8 cellular contexts compared by ENCODE assay signal in the genomic region with DNA sequence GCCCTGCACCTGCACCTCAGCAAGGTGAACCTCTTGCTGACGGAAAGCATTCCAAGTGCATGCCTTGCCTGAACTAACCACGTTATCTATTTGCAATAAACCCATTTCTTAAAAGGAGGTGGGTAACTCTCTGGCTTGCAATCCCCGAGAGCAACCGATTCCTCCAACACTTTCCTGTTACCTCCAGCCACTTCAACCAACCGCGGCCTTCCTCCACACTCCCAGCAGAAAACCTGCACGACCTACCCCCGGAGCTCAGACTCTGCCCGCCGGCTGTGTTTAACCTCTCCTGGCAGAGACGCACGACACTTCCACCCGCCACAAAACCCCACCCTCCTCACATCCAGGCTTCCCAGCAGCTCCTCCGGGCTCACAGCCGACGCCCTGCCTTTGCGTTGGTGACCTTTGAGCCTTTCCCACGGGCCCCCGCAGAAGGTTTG. TPM values are rescaled to one million over a fixed set of nuclear protein-coding genes. Genes with fewer than 3 reads are reported as not detected.
DNase-seq lines count a peak whose midpoint lies in the region; ATAC-seq, FAIRE-seq and TF ChIP-seq lines count a peak whose summit lies in the region.

No MANE protein-coding gene starts in this region.

- no peak for TF ChIP-seq RAD21 in K562 (CRISPR knock-in tag; conservative IDR thresholded peaks at IDR 0.05 in 1 of 2, IDR thresholded peaks at IDR 0.05 in 1 of 2)

- H3K9ac ChIP-seq in HUES48 (ENCODE audit: low read depth, low read length) (peak overlapping the region; percentile 62; the same call in 1 of the 2 replicates), K562 (ENCODE audit: insufficient read depth in 1 of 2, low read depth in 2 of 2, low read length in 2 of 2) (peak overlapping the region; percentile 86 to 96), mesendoderm (ENCODE audit: low read length) (peak overlapping the region; percentile 98)

- CTCF ChIA-PET in AG04449 (lab: Yijun Ruan, JAX) (interaction anchor here (0.8 to 2.9 kb wide), 9 partner anchors 10 to 182 kb away, joined by 3 to 33 read pairs (median 8); a partner anchor contains a TSS), K562 (lab: Yijun Ruan, JAX; ENCODE audit: low intra/inter-chr PET ratio) (no interaction called here)

- intact Hi-C loops in K562 (cut with micrococcal nuclease), result loop anchor here (5.0 kb wide), 1 partner anchor 38 kb away; a partner anchor contains a TSS

- peaks cover 12% of the 10 kb centered on the region; the same call in 1 of the 2 replicates for H4K20me1 ChIP-seq in K562 (replicated peaks; ENCODE audit: control insufficient read depth, insufficient read depth, low read length)

- H3K18ac ChIP-seq in mesendoderm (ENCODE audit: low read length), result peak overlapping the region; percentile 11

- no peak for TF ChIP-seq EP300 in K562 (IDR thresholded peaks at IDR 0.05; ENCODE audit: low read length)

- no peak overlapping the region for H4K5ac ChIP-seq in mesendoderm (ENCODE audit: low read length)

- H3K27ac ChIP-seq in HUES48 (ENCODE audit: low read depth, low read length) (peak overlapping the region; percentile 91), K562 (ENCODE audit: extremely low read depth, low read depth, low read length) (peak overlapping the region; percentile 89), mesendoderm (ENCODE audit: low read depth, low read length) (no peak overlapping the region)

- in situ Hi-C loops in K562 (cut with MboI), result loop anchor here (5.0 kb wide), 1 partner anchor 43 kb away; no protein-coding TSS in a partner anchor

- no peak for TF ChIP-seq POLR2A in K562 (conservative IDR thresholded peaks at IDR 0.05)

- H2AK5ac ChIP-seq in mesendoderm (ENCODE audit: low read length), result no peak overlapping the region

- peaks cover 34% of the 10 kb centered on the region for H3K36me3 ChIP-seq in HUES48 (ENCODE audit: control insufficient read depth, insufficient read depth, low read length)
- H3K36me3 ChIP-seq in K562 (ENCODE audit: control insufficient read depth, insufficient read depth, low read length), result peaks cover 40% of the 10 kb centered on the region; the same call in 1 of the 3 replicates
- no peaks in the 10 kb centered on the region for H3K36me3 ChIP-seq in mesendoderm (ENCODE audit: control insufficient read depth, insufficient read depth, low read length)

- H2BK15ac ChIP-seq in mesendoderm (replicated peaks; ENCODE audit: low read depth), result no peak overlapping the region

- H3K9me3 ChIP-seq in HUES48 (ENCODE audit: control insufficient read depth, insufficient read depth, low read length) (no peaks in the 10 kb centered on the region), K562 (replicated peaks; ENCODE audit: control insufficient read depth, insufficient read depth, low read depth, low read length) (no peaks in the 10 kb centered on the region)

- peak overlapping the region; percentile 96 for H3K56ac ChIP-seq in mesendoderm (ENCODE audit: low read length)

- H3K79me2 ChIP-seq in K562 (ENCODE audit: control insufficient read depth, insufficient read depth, low read length) (peaks cover 34% of the 10 kb centered on the region), mesendoderm (ENCODE audit: control insufficient read depth, insufficient read depth, low read length) (no peaks in the 10 kb centered on the region)

- FAIRE-seq in K562 (lab: Jason Lieb, UNC), result no peak

- no TSS peak for BruUV-seq in K562 (replicated peaks; lab: Mats Ljungman, UMichigan)

- DNase-seq in AG04449 (ENCODE audit: low read depth, low spot score) (no peak), K562 (ENCODE audit: extremely low read depth in 1 of 4, low spot score in 3 of 4) (no peak), mesendoderm (no peak), SK-N-DZ (ENCODE audit: low spot score) (no peak), AG20443 (ENCODE audit: low spot score) (no peak)
- no peak for DNase-seq in effector CD8-positive, alpha-beta T cell (lab: John Stamatoyannopoulos, UW)

- no peaks in the 10 kb centered on the region for H3K79me1 ChIP-seq in mesendoderm (ENCODE audit: low read length)

- no peak overlapping the region for H3K23ac ChIP-seq in mesendoderm (ENCODE audit: low read length)

- H3K27me3 ChIP-seq in HUES48 (ENCODE audit: control insufficient read depth, insufficient read depth, low read length) (peaks cover 31% of the 10 kb centered on the region), K562 (ENCODE audit: control insufficient read depth in 2 of 2, insufficient read depth in 2 of 2, low read length in 2 of 2) (no peaks in the 10 kb centered on the region), mesendoderm (ENCODE audit: insufficient read depth, low read length, poor library complexity) (peaks cover 8% of the 10 kb centered on the region)

- no peak overlapping the region for H3K4ac ChIP-seq in mesendoderm (ENCODE audit: low read depth, low read length)

- H3K9me1 ChIP-seq in K562 (ENCODE audit: control insufficient read depth, insufficient read depth, low read length), result no peaks in the 10 kb centered on the region

- H3K4me2 ChIP-seq in K562 (ENCODE audit: insufficient read depth, low read length) (peak overlapping the region; percentile 88), mesendoderm (ENCODE audit: low read length) (peak overlapping the region; percentile 74)

- H4K8ac ChIP-seq in mesendoderm (ENCODE audit: low read depth, low read length), result no peak overlapping the region

- POLR2A ChIA-PET in AG04449 (lab: Yijun Ruan, JAX) (interaction anchor here (0.9 to 3.0 kb wide), 6 partner anchors 10 to 96 kb away, joined by 4 to 25 read pairs (median 8); a partner anchor contains a TSS), K562 (lab: Yijun Ruan, JAX) (interaction anchor here (0.6 to 5.3 kb wide), 6 partner anchors 14 to 282 kb away, joined by 3 to 65 read pairs (median 4); a partner anchor contains a TSS)

- H3K4me1 ChIP-seq in HUES48 (ENCODE audit: control insufficient read depth, insufficient read depth, low read length) (peaks cover 4% of the 10 kb centered on the region; the same call in 1 of the 2 replicates), K562 (replicated peaks in 1 of 2; ENCODE audit: control insufficient read depth in 2 of 2, insufficient read depth in 2 of 2, low read length in 2 of 2) (peaks cover 8 to 58% of the 10 kb centered on the region in 2 experiments; a peak in 4 of 5 replicates), mesendoderm (ENCODE audit: control insufficient read depth, low read depth, low read length) (peaks cover 2% of the 10 kb centered on the region)

- no peak overlapping the region for H2AFZ ChIP-seq in K562 (ENCODE audit: low read depth, low read length)

- no peak overlapping the region for H2BK5ac ChIP-seq in mesendoderm (ENCODE audit: low read length)

- H3K4me3 ChIP-seq in AG04449 (ENCODE audit: low read depth, low read length) (peak overlapping the region; percentile 80), HUES48 (ENCODE audit: low read depth, low read length) (peak overlapping the region; percentile 87), K562 (peak overlapping the region; percentile 71), mesendoderm (ENCODE audit: low read length) (peak overlapping the region; percentile 85)

- no peak overlapping the region for H2BK120ac ChIP-seq in mesendoderm (ENCODE audit: low read depth, low read length)

- ATAC-seq in K562 (peak; percentile 5; the same call in 2 of the 3 replicates), HG03571 (IDR thresholded peaks at IDR 0.05; ENCODE audit: unreplicated experiment) (no peak)

- 2% methylated on average over 15 of the region's 19 CpGs for WGBS in K562 (ENCODE audit: insufficient coverage, low coverage, missing lambda C conversion rate)
- no CpG with 5 or more reads among the region's 19 CpGs for WGBS in mesendoderm (ENCODE audit: extremely low coverage, insufficient coverage, low lambda C conversion rate)

- no peak for TF ChIP-seq CTCF in AG04449 (IDR thresholded peaks at IDR 0.05; ENCODE audit: insufficient read depth, low read length, missing control alignments)
- no peak for TF ChIP-seq CTCF in K562 (IDR thresholded peaks at IDR 0.05 in 2 of 3, conservative IDR thresholded peaks at IDR 0.05 in 1 of 3; ENCODE audit: insufficient read depth in 2 of 3, low read depth in 1 of 3, low read length in 3 of 3)

RNA-seq across cellular contexts. Expression of a gene that starts 0.7 kb away (rescaled TPM):
- total RNA-seq in K562 (2011; cell fraction: chromatin; rRNA removed; ENCODE audit: low replicate concordance), result not detected in 2 replicates
- 1.0 and 3.9 TPM in 2 replicates for total RNA-seq in K562 (2011; cell fraction: nucleolus; rRNA removed)
- total RNA-seq in K562 (2011; cell fraction: nucleoplasm; rRNA removed), result not detected in 2 replicates
- total RNA-seq in K562 (2014; rRNA removed) (2.2 and 2.6 TPM in 2 replicates), K562 (2014; rRNA removed; fragmentation: Illumina TruSeq; extraction: Trizol) (not detected in 2 replicates), K562 (2015; rRNA removed; fragmentation: Illumina TruSeq; extraction: Trizol) (0.26 and 0.69 TPM in 2 replicates), K562 (2021) (4.0 and 8.9 TPM in 2 replicates)
- polyA plus RNA-seq in K562 (2011; rRNA removed) (1.1 and 2.2 TPM in 2 replicates), K562 (2014; fragmentation: Illumina TruSeq; extraction: Trizol) (0.34 TPM in 1 of 2 replicates, not detected in the other), K562 (2014; fragmentation: Nextera tagmentation; extraction: Ambion mirVana) (not detected), K562 (2014; rRNA removed) (1.0 and 2.2 TPM in 2 replicates)
- polyA plus RNA-seq in K562 (2011; cell fraction: cytosol; rRNA removed), result 2.9 and 6.2 TPM in 2 replicates
- polyA plus RNA-seq in K562 (2011; cell fraction: nucleus; rRNA removed), result 0.51 and 1.7 TPM in 2 replicates
- 1.7 and 7.0 TPM in 2 replicates for polyA plus RNA-seq in K562 (2012)
- not detected in 2 replicates for polyA minus RNA-seq in K562 (2011; rRNA and poly(A)+ RNA removed)
- 1.2 TPM in 1 of 2 replicates, not detected in the other for polyA minus RNA-seq in K562 (2011; cell fraction: cytosol; rRNA and poly(A)+ RNA removed)
- 0.89 and 1.2 TPM in 2 replicates for polyA minus RNA-seq in K562 (2011; cell fraction: nucleus; rRNA and poly(A)+ RNA removed)
- polyA plus RNA-seq in mesendoderm (2013, experiment 1 of 2), result 0.21 TPM
- not detected for polyA plus RNA-seq in mesendoderm (2013, experiment 2 of 2)
- 1.1 and 5.1 TPM in 2 replicates for polyA plus RNA-seq in SK-N-DZ (2014; cell fraction: cytosol; rRNA removed)
- 4.3 and 7.6 TPM in 2 replicates for polyA plus RNA-seq in SK-N-DZ (2014; cell fraction: nucleus; rRNA removed)

RNA-seq across cellular contexts. Expression of a gene that starts 5.1 kb away (rescaled TPM):
- total RNA-seq in K562 (2011; cell fraction: chromatin; rRNA removed; ENCODE audit: low replicate concordance), result 0.30 TPM in 1 of 2 replicates, not detected in the other
- 1.3 and 1.4 TPM in 2 replicates for total RNA-seq in K562 (2011; cell fraction: nucleolus; rRNA removed)
- total RNA-seq in K562 (2011; cell fraction: nucleoplasm; rRNA removed), result 0.46 TPM in 1 of 2 replicates, not detected in the other
- 2.4 and 3.7 TPM in 2 replicates for total RNA-seq in K562 (2014; rRNA removed)
- total RNA-seq in K562 (2014; rRNA removed; fragmentation: Illumina TruSeq; extraction: Trizol), result not detected in 2 replicates
- not detected in 2 replicates for total RNA-seq in K562 (2015; rRNA removed; fragmentation: Illumina TruSeq; extraction: Trizol)
- total RNA-seq in K562 (2021), result 2.6 and 4.0 TPM in 2 replicates
- polyA plus RNA-seq in K562 (2011; rRNA removed), result 0.17 and 0.27 TPM in 2 replicates
- 1.0 and 5.9 TPM in 2 replicates for polyA plus RNA-seq in K562 (2011; cell fraction: cytosol; rRNA removed)
- 0.77 and 1.7 TPM in 2 replicates for polyA plus RNA-seq in K562 (2011; cell fraction: nucleus; rRNA removed)
- 2.1 and 4.6 TPM in 2 replicates for polyA plus RNA-seq in K562 (2012)
- not detected in 2 replicates for polyA plus RNA-seq in K562 (2014; fragmentation: Illumina TruSeq; extraction: Trizol)
- polyA plus RNA-seq in K562 (2014; fragmentation: Nextera tagmentation; extraction: Ambion mirVana), result under 1 TPM in 1 of 2 experiments, not detected in 1; 0.03 TPM
- 2.7 and 2.8 TPM in 2 replicates for polyA plus RNA-seq in K562 (2014; rRNA removed)
- polyA minus RNA-seq in K562 (2011; rRNA and poly(A)+ RNA removed), result not detected in 2 replicates
- polyA minus RNA-seq in K562 (2011; cell fraction: cytosol; rRNA and poly(A)+ RNA removed), result not detected in 2 replicates
- 0.67 and 0.94 TPM in 2 replicates for polyA minus RNA-seq in K562 (2011; cell fraction: nucleus; rRNA and poly(A)+ RNA removed)
- polyA plus RNA-seq in mesendoderm (2013, experiment 1 of 2), result 0.24 TPM
- polyA plus RNA-seq in mesendoderm (2013, experiment 2 of 2), result 0.28 TPM
- 1.6 and 3.1 TPM in 2 replicates for polyA plus RNA-seq in SK-N-DZ (2014; cell fraction: cytosol; rRNA removed)
- 3.0 and 4.6 TPM in 2 replicates for polyA plus RNA-seq in SK-N-DZ (2014; cell fraction: nucleus; rRNA removed)

RNA-seq across cellular contexts. Expression of a gene that starts 16.7 kb away (rescaled TPM):
- 73.5 and 259 TPM in 2 replicates for total RNA-seq in K562 (2011; cell fraction: chromatin; rRNA removed; ENCODE audit: low replicate concordance)
- 203 and 218 TPM in 2 replicates for total RNA-seq in K562 (2011; cell fraction: nucleolus; rRNA removed)
- 91.6 and 121 TPM in 2 replicates for total RNA-seq in K562 (2011; cell fraction: nucleoplasm; rRNA removed)
- 72.3 and 79.2 TPM in 2 replicates for total RNA-seq in K562 (2014; rRNA removed)
- total RNA-seq in K562 (2014; rRNA removed; fragmentation: Illumina TruSeq; extraction: Trizol), result 20.2 and 24.3 TPM in 2 replicates
- total RNA-seq in K562 (2015; rRNA removed; fragmentation: Illumina TruSeq; extraction: Trizol), result 40.5 and 42.9 TPM in 2 replicates
- 83.2 and 88.6 TPM in 2 replicates for total RNA-seq in K562 (2021)
- polyA plus RNA-seq in K562 (2011; rRNA removed), result 31.2 and 43.9 TPM in 2 replicates
- polyA plus RNA-seq in K562 (2011; cell fraction: cytosol; rRNA removed), result 48.1 and 62.5 TPM in 2 replicates
- 140 and 169 TPM in 2 replicates for polyA plus RNA-seq in K562 (2011; cell fraction: nucleus; rRNA removed)
- 46.4 and 80.8 TPM in 2 replicates for polyA plus RNA-seq in K562 (2012)
- 32.4 and 44.0 TPM in 2 replicates for polyA plus RNA-seq in K562 (2014; fragmentation: Illumina TruSeq; extraction: Trizol)
- polyA plus RNA-seq in K562 (2014; fragmentation: Nextera tagmentation; extraction: Ambion mirVana), result 10 to 100 TPM in 1 of 2 experiments, 1 to 10 TPM in 1; 3.6 to 10.0 TPM
- polyA plus RNA-seq in K562 (2014; rRNA removed), result 63.3 and 67.1 TPM in 2 replicates
- polyA minus RNA-seq in K562 (2011; rRNA and poly(A)+ RNA removed), result 20.3 and 21.0 TPM in 2 replicates
- polyA minus RNA-seq in K562 (2011; cell fraction: cytosol; rRNA and poly(A)+ RNA removed), result 44.2 and 53.0 TPM in 2 replicates
- polyA minus RNA-seq in K562 (2011; cell fraction: nucleus; rRNA and poly(A)+ RNA removed), result 37.6 and 55.5 TPM in 2 replicates
- polyA plus RNA-seq in mesendoderm (2013, experiment 1 of 2), result 26.9 TPM
- 27.3 TPM for polyA plus RNA-seq in mesendoderm (2013, experiment 2 of 2)
- 120 and 139 TPM in 2 replicates for polyA plus RNA-seq in SK-N-DZ (2014; cell fraction: cytosol; rRNA removed)
- polyA plus RNA-seq in SK-N-DZ (2014; cell fraction: nucleus; rRNA removed), result 392 and 416 TPM in 2 replicates

RNA-seq across cellular contexts. Expression of a gene that starts 17.2 kb away (rescaled TPM):
- 23.7 and 131 TPM in 2 replicates for total RNA-seq in K562 (2011; cell fraction: chromatin; rRNA removed; ENCODE audit: low replicate concordance)
- total RNA-seq in K562 (2011; cell fraction: nucleolus; rRNA removed), result 145 and 174 TPM in 2 replicates
- total RNA-seq in K562 (2011; cell fraction: nucleoplasm; rRNA removed), result 53.0 and 58.1 TPM in 2 replicates
- total RNA-seq in K562 (2014; rRNA removed) (18.1 and 26.0 TPM in 2 replicates), K562 (2014; rRNA removed; fragmentation: Illumina TruSeq; extraction: Trizol) (0.67 and 1.2 TPM in 2 replicates), K562 (2015; rRNA removed; fragmentation: Illumina TruSeq; extraction: Trizol) (7.5 and 7.6 TPM in 2 replicates), K562 (2021) (35.8 and 37.1 TPM in 2 replicates)
- polyA plus RNA-seq in K562 (2011; rRNA removed) (8.8 and 19.2 TPM in 2 replicates), K562 (2014; fragmentation: Illumina TruSeq; extraction: Trizol) (3.2 and 13.6 TPM in 2 replicates), K562 (2014; fragmentation: Nextera tagmentation; extraction: Ambion mirVana) (under 1 TPM; 0.08 to 0.39 TPM), K562 (2014; rRNA removed) (31.7 and 32.7 TPM in 2 replicates)
- polyA plus RNA-seq in K562 (2011; cell fraction: cytosol; rRNA removed), result 17.7 and 43.8 TPM in 2 replicates
- 202 and 324 TPM in 2 replicates for polyA plus RNA-seq in K562 (2011; cell fraction: nucleus; rRNA removed)
- polyA plus RNA-seq in K562 (2012), result 22.2 and 47.8 TPM in 2 replicates
- polyA minus RNA-seq in K562 (2011; rRNA and poly(A)+ RNA removed), result 3.2 and 3.9 TPM in 2 replicates
- 17.6 and 18.8 TPM in 2 replicates for polyA minus RNA-seq in K562 (2011; cell fraction: cytosol; rRNA and poly(A)+ RNA removed)
- 38.4 and 48.2 TPM in 2 replicates for polyA minus RNA-seq in K562 (2011; cell fraction: nucleus; rRNA and poly(A)+ RNA removed)
- polyA plus RNA-seq in mesendoderm (2013, experiment 1 of 2), result 21.1 TPM
- 20.8 TPM for polyA plus RNA-seq in mesendoderm (2013, experiment 2 of 2)
- 22.3 and 32.0 TPM in 2 replicates for polyA plus RNA-seq in SK-N-DZ (2014; cell fraction: cytosol; rRNA removed)
- polyA plus RNA-seq in SK-N-DZ (2014; cell fraction: nucleus; rRNA removed), result 426 and 427 TPM in 2 replicates

RNA-seq across cellular contexts. Expression of a gene that starts 21.0 kb away (rescaled TPM):
- 0.14 and 0.28 TPM in 2 replicates for total RNA-seq in K562 (2011; cell fraction: chromatin; rRNA removed; ENCODE audit: low replicate concordance)
- 0.17 and 0.39 TPM in 2 replicates for total RNA-seq in K562 (2011; cell fraction: nucleolus; rRNA removed)
- 0.22 and 0.31 TPM in 2 replicates for total RNA-seq in K562 (2011; cell fraction: nucleoplasm; rRNA removed)
- total RNA-seq in K562 (2014; rRNA removed), result 0.05 and 0.08 TPM in 2 replicates
- not detected in 2 replicates for total RNA-seq in K562 (2014; rRNA removed; fragmentation: Illumina TruSeq; extraction: Trizol)
- total RNA-seq in K562 (2015; rRNA removed; fragmentation: Illumina TruSeq; extraction: Trizol), result 0.04 TPM in 2 replicates
- total RNA-seq in K562 (2021), result 0.22 TPM in 2 replicates
- 0.09 TPM in 1 of 2 replicates, not detected in the other for polyA plus RNA-seq in K562 (2011; rRNA removed)
- 0.03 and 0.06 TPM in 2 replicates for polyA plus RNA-seq in K562 (2011; cell fraction: cytosol; rRNA removed)
- 0.11 and 0.27 TPM in 2 replicates for polyA plus RNA-seq in K562 (2011; cell fraction: nucleus; rRNA removed)
- 0.52 and 46.0 TPM in 2 replicates for polyA plus RNA-seq in K562 (2012)
- polyA plus RNA-seq in K562 (2014; fragmentation: Illumina TruSeq; extraction: Trizol), result 0.04 and 0.22 TPM in 2 replicates
- polyA plus RNA-seq in K562 (2014; fragmentation: Nextera tagmentation; extraction: Ambion mirVana), result not detected
- polyA plus RNA-seq in K562 (2014; rRNA removed), result 0.07 and 0.15 TPM in 2 replicates
- 0.03 TPM in 1 of 2 replicates, not detected in the other for polyA minus RNA-seq in K562 (2011; rRNA and poly(A)+ RNA removed)
- polyA minus RNA-seq in K562 (2011; cell fraction: cytosol; rRNA and poly(A)+ RNA removed), result 0.36 TPM in 1 of 2 replicates, not detected in the other
- polyA minus RNA-seq in K562 (2011; cell fraction: nucleus; rRNA and poly(A)+ RNA removed), result 0.13 TPM in 1 of 2 replicates, not detected in the other
- 0.07 TPM for polyA plus RNA-seq in mesendoderm (2013, experiment 1 of 2)
- polyA plus RNA-seq in mesendoderm (2013, experiment 2 of 2), result 0.04 TPM
- polyA plus RNA-seq in SK-N-DZ (2014; cell fraction: cytosol; rRNA removed), result not detected in 2 replicates
- polyA plus RNA-seq in SK-N-DZ (2014; cell fraction: nucleus; rRNA removed), result 0.13 TPM in 1 of 2 replicates, not detected in the other
